Comparison of ENCODE assay signal across 8 cellular contexts in the genomic region with DNA sequence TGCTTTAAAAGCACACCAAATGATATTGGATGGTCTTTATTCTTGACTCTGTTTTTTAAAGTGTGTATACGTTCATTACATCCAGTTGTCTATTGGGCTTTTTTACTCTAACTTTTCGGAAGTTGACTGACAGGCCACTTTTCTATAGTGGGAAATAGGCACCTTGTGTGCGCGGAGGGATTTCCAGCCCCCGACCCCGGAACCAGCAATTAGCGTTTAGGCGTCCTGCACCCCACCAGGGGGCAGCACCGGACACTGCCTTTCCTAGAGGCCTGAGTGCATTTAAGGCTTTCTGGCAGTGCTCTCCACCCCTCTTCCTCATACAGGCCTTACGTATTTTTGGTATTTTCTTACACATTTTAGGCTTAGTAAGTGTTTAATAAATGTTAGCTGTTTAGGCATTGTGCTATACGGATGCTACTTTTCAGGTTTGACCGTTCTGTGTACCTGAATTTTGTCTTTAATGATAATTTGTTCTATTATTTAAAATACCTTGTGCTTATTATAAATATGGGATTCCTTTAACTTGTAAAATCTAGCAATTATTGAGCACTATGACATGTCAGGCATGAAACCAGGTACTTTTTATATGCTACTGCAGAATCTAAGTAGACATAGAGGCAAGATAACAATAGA.
DNase-seq lines count a peak whose midpoint lies in the region; ATAC-seq and TF ChIP-seq lines count a peak whose summit lies in the region.

No MANE protein-coding gene starts in this region.

- no peak overlapping the region for H3K27ac ChIP-seq in endodermal cell (ENCODE audit: low read depth, low read length)
- H3K27ac ChIP-seq in stomach: no peak overlapping the region

- no peak for TF ChIP-seq EP300 in stomach (IDR thresholded peaks at IDR 0.05)

- H3K9me3 ChIP-seq in endodermal cell (ENCODE audit: control insufficient read depth, low read length) (no peaks in the 10 kb centered on the region), stomach (no peaks in the 10 kb centered on the region)

- H3K27me3 Mint-ChIP-seq in endodermal cell (ENCODE audit: insufficient read depth) (no peaks in the 10 kb centered on the region), nephron (ENCODE audit: low read depth) (no peaks in the 10 kb centered on the region)

- WGBS in endodermal cell (ENCODE audit: insufficient coverage in 1 of 2, insufficient read length in 1 of 2), 2 experiments: 20 to 33% methylated on average over 1 to 12 of the region's 12 CpGs
- WGBS in stomach, 5 donors: 49 to 80% (median 54%) methylated on average over 11 to 12 of the region's 12 CpGs

- H3K4me1 ChIP-seq in endodermal cell (ENCODE audit: control insufficient read depth, insufficient read depth, low read length): no peaks in the 10 kb centered on the region
- peaks cover 0 to 9% (median 4%) of the 10 kb centered on the region in 4 donors for H3K4me1 ChIP-seq in stomach

- no peak overlapping the region for H3K4me3 ChIP-seq in endodermal cell (ENCODE audit: low read length)
- no peak overlapping the region for H3K4me3 ChIP-seq in stomach

- ATAC-seq in GM18508 (IDR thresholded peaks at IDR 0.05; ENCODE audit: insufficient read depth, unreplicated experiment) (peak; percentile 81), HG02588 (IDR thresholded peaks at IDR 0.05; ENCODE audit: unreplicated experiment) (peak; percentile 88), HG03378 (IDR thresholded peaks at IDR 0.05; ENCODE audit: unreplicated experiment) (no peak)

- H3K9ac ChIP-seq in endodermal cell (ENCODE audit: extremely low read depth, low read length, poor library complexity, severe bottlenecking): no peak overlapping the region

- intact Hi-C loops in stomach (cut with DNase I; ENCODE audit: low total_unique reads): no loop called here

- peaks cover 13% of the 10 kb centered on the region for H3K4me1 Mint-ChIP-seq in endodermal cell
- peaks cover 38% of the 10 kb centered on the region for H3K4me1 Mint-ChIP-seq in nephron

- H3K9me3 Mint-ChIP-seq in endodermal cell (no peaks in the 10 kb centered on the region), nephron (no peaks in the 10 kb centered on the region)

- peak; percentile 87 for TF ChIP-seq CTCF in endodermal cell (conservative IDR thresholded peaks at IDR 0.05)
- TF ChIP-seq CTCF in nephron (IDR thresholded peaks at IDR 0.05; ENCODE audit: unreplicated experiment in 3 of 3): peak; percentile 69 to 71 (median 69)
- peak in 4 of 7 experiments; percentile 21 to 61 (median 40) for TF ChIP-seq CTCF in stomach (IDR thresholded peaks at IDR 0.05)

- DNase-seq in NCI-H1092 treated with DMSO at 0.1 percent for 48 hours (lab: John Stamatoyannopoulos, UW) (peak; percentile 61), endodermal cell (peak; percentile 94), stomach (peak; percentile 47)
- DNase-seq in activated CD4-positive, alpha-beta T cell treated with anti-CD3 and anti-CD28 coated beads, Interleukin-2, amount 50 U/mL, for 48 hours: peak; percentile 78 to 80

- H3K4me3 Mint-ChIP-seq in endodermal cell: no peak overlapping the region
- H3K4me3 Mint-ChIP-seq in nephron: no peak overlapping the region

- H3K36me3 ChIP-seq in endodermal cell (ENCODE audit: control insufficient read depth, insufficient read depth, low read length) (no peaks in the 10 kb centered on the region), stomach (no peaks in the 10 kb centered on the region)

- H3K27ac Mint-ChIP-seq in endodermal cell: no peak overlapping the region
- peak overlapping the region in 2 of 3 experiments; percentile 53 to 54 for H3K27ac Mint-ChIP-seq in nephron

- H3K27me3 ChIP-seq in endodermal cell (ENCODE audit: control insufficient read depth, insufficient read depth, low read length, poor library complexity, severe bottlenecking) (no peaks in the 10 kb centered on the region), stomach (no peaks in the 10 kb centered on the region)

- TF ChIP-seq POLR2A in stomach (IDR thresholded peaks at IDR 0.05): no peak

- H3K36me3 Mint-ChIP-seq in endodermal cell (ENCODE audit: low read depth): no peaks in the 10 kb centered on the region
- H3K36me3 Mint-ChIP-seq in nephron (ENCODE audit: low read depth): no peaks in the 10 kb centered on the region
